In the genomic region with DNA sequence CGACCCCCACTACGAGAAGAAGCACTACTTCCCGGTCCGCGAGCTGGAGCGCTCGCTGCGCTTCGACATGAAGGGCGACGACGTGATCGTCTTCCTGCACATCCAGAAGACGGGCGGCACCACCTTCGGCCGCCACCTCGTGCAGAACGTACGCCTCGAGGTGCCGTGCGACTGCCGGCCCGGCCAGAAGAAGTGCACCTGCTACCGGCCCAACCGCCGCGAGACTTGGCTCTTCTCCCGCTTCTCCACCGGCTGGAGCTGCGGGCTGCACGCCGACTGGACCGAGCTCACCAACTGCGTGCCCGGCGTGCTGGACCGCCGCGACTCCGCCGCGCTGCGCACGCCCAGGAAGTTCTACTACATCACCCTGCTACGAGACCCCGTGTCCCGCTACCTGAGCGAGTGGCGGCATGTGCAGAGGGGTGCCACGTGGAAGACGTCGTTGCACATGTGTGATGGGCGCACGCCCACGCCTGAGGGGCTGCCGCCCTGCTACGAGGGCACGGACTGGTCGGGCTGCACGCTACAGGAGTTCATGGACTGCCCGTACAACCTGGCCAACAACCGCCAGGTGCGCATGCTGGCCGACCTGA, we compare ENCODE assay signal across 8 cellular contexts. TPM values are rescaled to one million over a fixed set of nuclear protein-coding genes. Genes with fewer than 3 reads are reported as not detected.
DNase-seq lines count a peak whose midpoint lies in the region; ATAC-seq, FAIRE-seq and TF ChIP-seq lines count a peak whose summit lies in the region.
"Not testable (repeated sequence)": the region's sequence is repeated elsewhere in the genome, so short reads cannot be mapped to it uniquely, and the experiment has no call there.

No MANE protein-coding gene starts in this region.

- not testable (repeated sequence) for H3F3A ChIP-seq in GM23338 (replicated peaks; ENCODE audit: low read depth)

- H2BK5ac ChIP-seq in neuronal stem cell (ENCODE audit: low read length): not testable (repeated sequence)

- not testable (repeated sequence) for H2AFZ ChIP-seq in GM23338; HepG2 (ENCODE audit: low read length)
- peak overlapping the region; percentile 22 for H2AFZ ChIP-seq in neuronal stem cell (ENCODE audit: low read length)

- H3K79me2 ChIP-seq in GM23338 (replicated peaks; ENCODE audit: insufficient read depth); HepG2 (ENCODE audit: insufficient read depth, low read length): not testable (repeated sequence)

- H3K4me3 ChIP-seq in AG04449 (ENCODE audit: low read depth, low read length): peak overlapping the region; percentile 46
- H3K4me3 ChIP-seq in GM23338: not testable (repeated sequence)
- H3K4me3 ChIP-seq in astrocyte of the spinal cord (ENCODE audit: low read depth, low read length): peak overlapping the region; percentile 23
- H3K4me3 ChIP-seq in fibroblast of villous mesenchyme (ENCODE audit: low read depth, low read length): peak overlapping the region; percentile 41
- H3K4me3 ChIP-seq in HepG2 (replicated peaks in 1 of 3; ENCODE audit: insufficient read depth in 1 of 3, low read depth in 2 of 3, low read length in 3 of 3): peak overlapping the region in 2 of 3 experiments; percentile 33 to 51; a peak in 3 of 6 replicates
- H3K4me3 ChIP-seq in neuronal stem cell (ENCODE audit: low read length in 2 of 2): peak overlapping the region in 1 of 2 donors; percentile 40
- peak overlapping the region; percentile 18 for H3K4me3 ChIP-seq in suprapubic skin

- H3K27me3 Mint-ChIP-seq in GM23338 (ENCODE audit: insufficient read depth, low read depth, poor library complexity): peaks cover 32% of the 10 kb centered on the region
- H3K27me3 Mint-ChIP-seq in WTC11 (ENCODE audit: low read depth): peaks cover 52% of the 10 kb centered on the region

- H3K9me2 ChIP-seq in GM23338 (ENCODE audit: insufficient read depth): not testable (repeated sequence)

- ATAC-seq in GM23338: peak; percentile 78
- peak; percentile 60 for ATAC-seq in WTC11
- peak; percentile 62 for ATAC-seq in HepG2

- not testable (repeated sequence) for H3K4me1 ChIP-seq in GM23338 (ENCODE audit: insufficient read depth); HepG2 (ENCODE audit: insufficient read depth, low read length); neuronal stem cell (ENCODE audit: control insufficient read depth in 2 of 2, insufficient read depth in 1 of 2, low read depth in 1 of 2, low read length in 2 of 2); suprapubic skin

- H3K23ac ChIP-seq in neuronal stem cell (ENCODE audit: low read depth, low read length, poor library complexity): not testable (repeated sequence)

- H3K4me2 ChIP-seq in GM23338; HepG2 (ENCODE audit: low read depth, low read length): not testable (repeated sequence)
- H3K4me2 ChIP-seq in neuronal stem cell (ENCODE audit: insufficient read depth, low read length, poor library complexity, severe bottlenecking): peak overlapping the region; percentile 25

- not testable (repeated sequence) for FAIRE-seq in HepG2 (lab: Jason Lieb, UNC)

- not testable (repeated sequence) for H3K18ac ChIP-seq in neuronal stem cell (ENCODE audit: low read length)

- not testable (repeated sequence) for BruUV-seq in HepG2 (replicated peaks; lab: Mats Ljungman, UMichigan)

- TF ChIP-seq CTCF in AG04449 (IDR thresholded peaks at IDR 0.05; ENCODE audit: insufficient read depth, low read length, missing control alignments); GM23338 (conservative IDR thresholded peaks at IDR 0.05; ENCODE audit: low read depth in 2 of 2); WTC11 (IDR thresholded peaks at IDR 0.05); astrocyte of the spinal cord (IDR thresholded peaks at IDR 0.05; ENCODE audit: low read depth, low read length); fibroblast of villous mesenchyme (IDR thresholded peaks at IDR 0.05; ENCODE audit: insufficient read depth, low read depth, low read length); HepG2 (CRISPR knock-in tag; IDR thresholded peaks at IDR 0.05); suprapubic skin (IDR thresholded peaks at IDR 0.05): not testable (repeated sequence)

- H2BK120ac ChIP-seq in neuronal stem cell (ENCODE audit: low read depth, low read length): not testable (repeated sequence)

- not testable (repeated sequence) for H3K14ac ChIP-seq in neuronal stem cell (ENCODE audit: low read length)

- in situ Hi-C loops in astrocyte of the spinal cord (cut with HindIII; ENCODE audit: low sequenced_read_pairs); HepG2 (cut with HindIII; ENCODE audit: extremely low pct_ligation_motif_present, low pct_unique_long_range_greater_than_20kb): not testable (repeated sequence)

- H2AK5ac ChIP-seq in neuronal stem cell (ENCODE audit: low read depth, low read length): not testable (repeated sequence)

- POLR2A ChIA-PET in AG04449 (lab: Yijun Ruan, JAX); WTC11 (lab: Charles Lee); HepG2 (lab: Yijun Ruan, JAX): not testable (repeated sequence)

- intact Hi-C loops in HepG2 (cut with micrococcal nuclease; ENCODE audit: unreplicated experiment): not testable (repeated sequence)

- not testable (repeated sequence) for H3K36me3 ChIP-seq in GM23338 (ENCODE audit: insufficient read depth); HepG2 (replicated peaks in 1 of 2; ENCODE audit: control insufficient read depth in 1 of 2, insufficient read depth in 2 of 2, low read length in 2 of 2); neuronal stem cell (replicated peaks in 1 of 2; ENCODE audit: control insufficient read depth in 2 of 2, insufficient read depth in 2 of 2, low read length in 2 of 2); suprapubic skin

- not testable (repeated sequence) for H3K4ac ChIP-seq in neuronal stem cell (ENCODE audit: low read length)

- TF ChIP-seq RAD21 in HepG2 (CRISPR knock-in tag; IDR thresholded peaks at IDR 0.05): not testable (repeated sequence)

- H3K4me3 Mint-ChIP-seq in GM23338 (peak overlapping the region; percentile 38; the same call in 1 of the 3 replicates), WTC11 (peak overlapping the region; percentile 52)

- not testable (repeated sequence) for H4K91ac ChIP-seq in neuronal stem cell (ENCODE audit: low read depth, low read length, poor library complexity)

- not testable (repeated sequence) for H3K79me1 ChIP-seq in neuronal stem cell (ENCODE audit: low read depth, low read length)

- H4K20me1 ChIP-seq in GM23338 (replicated peaks; ENCODE audit: insufficient read depth); HepG2 (ENCODE audit: insufficient read depth, low read length): not testable (repeated sequence)

- H3K27ac Mint-ChIP-seq in GM23338, WTC11: not testable (repeated sequence)

- H2BK15ac ChIP-seq in neuronal stem cell (ENCODE audit: low read length): not testable (repeated sequence)

- H2BK12ac ChIP-seq in neuronal stem cell (ENCODE audit: low read length): not testable (repeated sequence)

- H3K9me3 ChIP-seq in HepG2 (ENCODE audit: low read length); neuronal stem cell (replicated peaks in 1 of 2; ENCODE audit: control insufficient read depth in 2 of 2, insufficient read depth in 1 of 2, low read depth in 1 of 2, low read length in 2 of 2); suprapubic skin: not testable (repeated sequence)

- H3K27me3 ChIP-seq in GM23338 (ENCODE audit: insufficient read depth) (peaks cover 16% of the 10 kb centered on the region), neuronal stem cell (ENCODE audit: control insufficient read depth in 3 of 3, insufficient read depth in 3 of 3, low read depth in 1 of 3, low read length in 3 of 3) (peaks cover 0 to 29% (median 10%) of the 10 kb centered on the region in 3 experiments)
- not testable (repeated sequence) for H3K27me3 ChIP-seq in HepG2 (ENCODE audit: control insufficient read depth in 1 of 2, insufficient read depth in 2 of 2, low read length in 2 of 2); suprapubic skin

- not testable (repeated sequence) for TF ChIP-seq POLR2A in HepG2 (IDR thresholded peaks at IDR 0.05; ENCODE audit: insufficient read depth in 1 of 2, low read depth in 2 of 2, low read length in 2 of 2); suprapubic skin (IDR thresholded peaks at IDR 0.05)

- CTCF ChIA-PET in AG04449 (lab: Yijun Ruan, JAX); WTC11 (lab: Charles Lee); HepG2 (lab: Yijun Ruan, JAX; ENCODE audit: low intra/inter-chr PET ratio, low total read pairs): not testable (repeated sequence)

- WGBS in HepG2 (ENCODE audit: low lambda C conversion rate): 80% methylated on average over 18 of the region's 66 CpGs
- no CpG with 5 or more reads among the region's 66 CpGs for WGBS in neuronal stem cell (ENCODE audit: extremely low coverage in 2 of 2, insufficient read length in 2 of 2, insufficient replicate concordance in 1 of 2), 2 donors
- WGBS in suprapubic skin: 56% methylated on average over 18 of the region's 66 CpGs

- H3K9me3 Mint-ChIP-seq in GM23338, WTC11: not testable (repeated sequence)

- TF ChIP-seq EP300 in HepG2 (IDR thresholded peaks at IDR 0.05; ENCODE audit: low read depth in 2 of 2, low read length in 2 of 2); HepG2 (CRISPR knock-in tag; IDR thresholded peaks at IDR 0.05; ENCODE audit: borderline replicate concordance); suprapubic skin (IDR thresholded peaks at IDR 0.05): not testable (repeated sequence)

- not testable (repeated sequence) for H3K27ac ChIP-seq in GM23338 (ENCODE audit: low read depth); HepG2 (ENCODE audit: extremely low read length, insufficient read depth, low read length); neuronal stem cell (replicated peaks; ENCODE audit: low read length); suprapubic skin

- not testable (repeated sequence) for H3K36me3 Mint-ChIP-seq in GM23338 (ENCODE audit: low read depth); WTC11

- not testable (repeated sequence) for DNase-seq in AG04449 (ENCODE audit: low read depth, low spot score); GM23338 (ENCODE audit: low spot score); WTC11 (ENCODE audit: low spot score); astrocyte of the spinal cord (ENCODE audit: low read depth, low spot score); fibroblast of villous mesenchyme (ENCODE audit: low read depth); HepG2 (ENCODE audit: low spot score); neuronal stem cell (ENCODE audit: low spot score); suprapubic skin (ENCODE audit: low spot score in 2 of 2)

- 0 out of 2 replicates have a peak overlapping the region, but pooled peaks have one; percentile 29 for H3K9ac ChIP-seq in HepG2 (ENCODE audit: insufficient read depth, low read depth, low read length)
- not testable (repeated sequence) for H3K9ac ChIP-seq in neuronal stem cell (ENCODE audit: low read depth, low read length, poor library complexity)

- not testable (repeated sequence) for H4K8ac ChIP-seq in neuronal stem cell (ENCODE audit: low read depth, low read length)

- H3K4me1 Mint-ChIP-seq in GM23338, WTC11: not testable (repeated sequence)

RNA-seq across cellular contexts. Expression of a gene that starts 11.4 kb away (rescaled TPM):
- total RNA-seq in GM23338 (2014; rRNA removed; shearing (Covaris generic)): 17.9 and 18.1 TPM in 2 replicates
- polyA plus RNA-seq in GM23338 (2016; fragmentation: Nextera tagmentation; extraction: Ambion mirVana): 2.7 and 3.7 TPM in 2 replicates
- total RNA-seq in WTC11 (2021): 17.2 to 21.4 TPM (median 17.4 TPM) in 3 replicates
- 28.3 and 36.7 TPM in 2 replicates for total RNA-seq in fibroblast of villous mesenchyme
- 4.9 and 5.8 TPM in 2 replicates for total RNA-seq in HepG2 (2016; rRNA removed; fragmentation: Illumina TruSeq; extraction: Trizol)
- total RNA-seq in HepG2 (2016; cell fraction: cytosol; rRNA removed; fragmentation: Illumina TruSeq; extraction: Trizol; ENCODE audit: low read depth): 1.1 and 1.4 TPM in 2 replicates
- total RNA-seq in HepG2 (2016; cell fraction: insoluble cytoplasmic fraction; rRNA removed; fragmentation: Illumina TruSeq; extraction: Trizol): 5.8 and 6.7 TPM in 2 replicates
- total RNA-seq in HepG2 (2016; cell fraction: membrane; rRNA removed; fragmentation: Illumina TruSeq; extraction: Trizol): 3.8 and 5.2 TPM in 2 replicates
- total RNA-seq in HepG2 (2016; cell fraction: nucleus; rRNA removed; fragmentation: Illumina TruSeq; extraction: Trizol): 6.1 and 7.3 TPM in 2 replicates
- polyA plus RNA-seq in HepG2 (2011; rRNA removed): 3.5 and 3.6 TPM in 2 replicates
- polyA plus RNA-seq in HepG2 (2011; cell fraction: cytosol; rRNA removed): 1.5 and 2.0 TPM in 2 replicates
- polyA plus RNA-seq in HepG2 (2011; cell fraction: nucleus; rRNA removed): 8.1 and 8.3 TPM in 2 replicates
- 2.1 and 2.7 TPM in 2 replicates for polyA plus RNA-seq in HepG2 (2012)
- 0.94 and 1.0 TPM in 2 replicates for polyA plus RNA-seq in HepG2 (2016; cell fraction: cytosol; fragmentation: Illumina TruSeq; extraction: Trizol; ENCODE audit: low read depth)
- polyA plus RNA-seq in HepG2 (2016; cell fraction: insoluble cytoplasmic fraction; fragmentation: Illumina TruSeq; extraction: Trizol; ENCODE audit: low read depth): 4.8 and 5.1 TPM in 2 replicates
- polyA plus RNA-seq in HepG2 (2016; cell fraction: membrane; fragmentation: Illumina TruSeq; extraction: Trizol; ENCODE audit: low read depth): 1.9 and 2.6 TPM in 2 replicates
- 7.4 and 9.8 TPM in 2 replicates for polyA plus RNA-seq in HepG2 (2016; cell fraction: nucleus; fragmentation: Illumina TruSeq; extraction: Trizol; ENCODE audit: insufficient read depth, low read depth)
- 0.54 and 5.8 TPM in 2 replicates for polyA minus RNA-seq in HepG2 (2011; rRNA and poly(A)+ RNA removed; ENCODE audit: low replicate concordance)
- 1.2 and 2.0 TPM in 2 replicates for polyA minus RNA-seq in HepG2 (2011; cell fraction: cytosol; rRNA and poly(A)+ RNA removed)
- polyA minus RNA-seq in HepG2 (2011; cell fraction: nucleus; rRNA and poly(A)+ RNA removed): 7.0 and 9.7 TPM in 2 replicates
- 2.2 TPM for polyA plus RNA-seq in neuronal stem cell (2013, experiment 1 of 2)
- polyA plus RNA-seq in neuronal stem cell (2013, experiment 2 of 2): 2.1 TPM
- total RNA-seq in suprapubic skin: 10 to 100 TPM in 2 of 4 donors, 1 to 10 TPM in 2; 8.2 to 12.0 (median 9.2) TPM
